In the genomic region with DNA sequence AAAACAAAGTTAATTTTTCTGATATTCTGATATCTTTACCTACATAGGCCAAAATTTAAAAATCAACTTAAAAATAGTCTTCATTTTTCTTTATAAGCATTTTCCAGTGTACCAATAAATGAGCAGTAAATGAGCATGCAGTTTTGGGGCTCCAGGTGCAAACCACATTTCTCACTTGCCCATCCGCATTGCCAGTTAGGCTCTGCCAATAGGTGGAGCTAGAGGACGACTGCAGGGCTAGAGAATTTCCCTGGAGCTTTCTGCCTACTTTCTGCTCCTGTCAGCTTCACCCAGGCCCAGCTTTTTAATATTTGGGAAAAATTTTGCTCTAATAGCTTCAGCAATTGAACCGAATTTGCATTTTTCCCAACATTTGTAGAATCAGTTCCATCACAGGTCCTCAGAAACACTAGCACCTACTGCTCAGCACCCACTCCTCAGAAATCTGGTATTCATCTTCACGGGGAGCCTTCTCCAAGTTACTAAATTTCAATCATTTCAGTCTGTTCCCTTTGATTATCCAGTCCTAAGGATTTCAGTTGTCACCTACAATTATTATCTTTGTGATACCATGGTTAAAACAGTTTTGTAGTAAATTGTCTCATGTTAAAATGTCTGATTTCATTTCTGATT, we compare ENCODE assay signal across 8 cellular contexts.
DNase-seq lines count a peak whose midpoint lies in the region.

No MANE protein-coding gene starts in this region.

- in situ Hi-C loops in GM23248 (cut with MboI), result no loop called here

- H3K9ac ChIP-seq in GM23248, result no peak overlapping the region

- DNase-seq in NCI-H446 (lab: John Stamatoyannopoulos, UW) (peak; percentile 13 to 64), NCI-H446 treated with DMSO at 0.1 percent for 48 hours (lab: John Stamatoyannopoulos, UW) (no peak), GM23248 (peak; percentile 67), LoVo (ENCODE audit: low spot score) (peak; percentile 58), midbrain (lab: John Stamatoyannopoulos, UW) (peak; percentile 42), substantia nigra (lab: John Stamatoyannopoulos, UW) (peak in 26 of 49 donors; percentile 0 to 35 (median 8))
- peak; percentile 10 to 41 for DNase-seq in activated CD4-positive, alpha-beta T cell treated with anti-CD3 and anti-CD28 coated beads for 4 hours
- peak; percentile 3 for DNase-seq in effector CD8-positive, alpha-beta T cell (lab: John Stamatoyannopoulos, UW)

- H3K36me3 ChIP-seq in GM23248 (ENCODE audit: low read depth), result no peaks in the 10 kb centered on the region

- WGBS in GM23248 (ENCODE audit: low coverage in 1 of 2, low lambda C conversion rate in 2 of 2, missing lambda C conversion rate in 2 of 2), 2 experiments, result 37 to 38% methylated on average over 4 of the region's 4 CpGs

- H3K4me3 ChIP-seq in GM23248, result no peak overlapping the region

- H2AFZ ChIP-seq in GM23248, result no peak overlapping the region

- H4K20me1 ChIP-seq in GM23248 (ENCODE audit: insufficient read depth), result no peaks in the 10 kb centered on the region

- no peaks in the 10 kb centered on the region for H3K9me2 ChIP-seq in GM23248 (ENCODE audit: insufficient read depth)

- H3K27ac ChIP-seq in GM23248 (no peak overlapping the region), substantia nigra (ENCODE audit: low read depth, low read length, poor library complexity, severe bottlenecking) (no peak overlapping the region)

- H3K4me2 ChIP-seq in GM23248 (ENCODE audit: unreplicated experiment), result no peak overlapping the region

- H3K79me2 ChIP-seq in GM23248 (ENCODE audit: insufficient read depth), result no peaks in the 10 kb centered on the region

- H3F3A ChIP-seq in GM23248 (ENCODE audit: insufficient read depth), result no peaks in the 10 kb centered on the region

- no peaks in the 10 kb centered on the region for H3K27me3 ChIP-seq in GM23248 (replicated peaks; ENCODE audit: insufficient read depth)

- no peaks in the 10 kb centered on the region for H3K4me1 ChIP-seq in GM23248 (ENCODE audit: insufficient read depth)

- H3K9me3 ChIP-seq in GM23248 (ENCODE audit: low read depth), result no peaks in the 10 kb centered on the region
